ENCODE assay signal across 3 cellular contexts in the genomic region with DNA sequence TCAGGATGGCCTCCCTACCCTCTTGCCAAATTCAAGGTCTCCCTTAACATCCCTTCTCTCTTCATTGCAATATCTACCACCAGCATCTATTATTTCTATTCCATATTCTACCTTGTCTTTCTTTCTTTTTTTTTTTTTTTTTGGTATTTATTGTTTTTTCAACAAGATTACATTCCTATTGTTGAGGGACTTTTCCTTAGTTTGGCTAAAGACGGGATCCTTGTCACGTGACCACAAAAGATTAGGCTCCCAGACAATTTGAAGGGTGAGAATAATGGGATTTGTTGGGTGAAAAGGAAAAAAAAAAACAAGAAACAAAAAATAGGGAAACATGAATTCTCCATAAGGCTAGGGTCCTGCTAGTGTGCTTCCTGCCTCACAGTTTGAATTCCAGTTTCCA.
TF ChIP-seq lines count a peak whose summit lies in the region.

No MANE protein-coding gene starts in this region.

TF ChIP-seq in HepG2, 621 proteins besides CTCF, POLR2A, EP300 and RAD21:
- peak; percentile 85 for TF ChIP-seq RAD51 (IDR thresholded peaks at IDR 0.05; ENCODE audit: borderline replicate concordance)
- TF ChIP-seq HNRNPK (IDR thresholded peaks at IDR 0.05; ENCODE audit: low read depth, low read length, poor library complexity, severe bottlenecking) = no peak

TF ChIP-seq in GM12878, 131 proteins besides CTCF, POLR2A, EP300 and RAD21:
- TF ChIP-seq FOS (IDR thresholded peaks at IDR 0.05; ENCODE audit: borderline replicate concordance, extremely low read depth, insufficient read length) (no peak), RAD51 (IDR thresholded peaks at IDR 0.05) (peak; percentile 50; the same call in 1 of the 2 replicates)

TF ChIP-seq in K562, 482 proteins besides CTCF, POLR2A, EP300 and RAD21:
- TF ChIP-seq, protein P1, sequence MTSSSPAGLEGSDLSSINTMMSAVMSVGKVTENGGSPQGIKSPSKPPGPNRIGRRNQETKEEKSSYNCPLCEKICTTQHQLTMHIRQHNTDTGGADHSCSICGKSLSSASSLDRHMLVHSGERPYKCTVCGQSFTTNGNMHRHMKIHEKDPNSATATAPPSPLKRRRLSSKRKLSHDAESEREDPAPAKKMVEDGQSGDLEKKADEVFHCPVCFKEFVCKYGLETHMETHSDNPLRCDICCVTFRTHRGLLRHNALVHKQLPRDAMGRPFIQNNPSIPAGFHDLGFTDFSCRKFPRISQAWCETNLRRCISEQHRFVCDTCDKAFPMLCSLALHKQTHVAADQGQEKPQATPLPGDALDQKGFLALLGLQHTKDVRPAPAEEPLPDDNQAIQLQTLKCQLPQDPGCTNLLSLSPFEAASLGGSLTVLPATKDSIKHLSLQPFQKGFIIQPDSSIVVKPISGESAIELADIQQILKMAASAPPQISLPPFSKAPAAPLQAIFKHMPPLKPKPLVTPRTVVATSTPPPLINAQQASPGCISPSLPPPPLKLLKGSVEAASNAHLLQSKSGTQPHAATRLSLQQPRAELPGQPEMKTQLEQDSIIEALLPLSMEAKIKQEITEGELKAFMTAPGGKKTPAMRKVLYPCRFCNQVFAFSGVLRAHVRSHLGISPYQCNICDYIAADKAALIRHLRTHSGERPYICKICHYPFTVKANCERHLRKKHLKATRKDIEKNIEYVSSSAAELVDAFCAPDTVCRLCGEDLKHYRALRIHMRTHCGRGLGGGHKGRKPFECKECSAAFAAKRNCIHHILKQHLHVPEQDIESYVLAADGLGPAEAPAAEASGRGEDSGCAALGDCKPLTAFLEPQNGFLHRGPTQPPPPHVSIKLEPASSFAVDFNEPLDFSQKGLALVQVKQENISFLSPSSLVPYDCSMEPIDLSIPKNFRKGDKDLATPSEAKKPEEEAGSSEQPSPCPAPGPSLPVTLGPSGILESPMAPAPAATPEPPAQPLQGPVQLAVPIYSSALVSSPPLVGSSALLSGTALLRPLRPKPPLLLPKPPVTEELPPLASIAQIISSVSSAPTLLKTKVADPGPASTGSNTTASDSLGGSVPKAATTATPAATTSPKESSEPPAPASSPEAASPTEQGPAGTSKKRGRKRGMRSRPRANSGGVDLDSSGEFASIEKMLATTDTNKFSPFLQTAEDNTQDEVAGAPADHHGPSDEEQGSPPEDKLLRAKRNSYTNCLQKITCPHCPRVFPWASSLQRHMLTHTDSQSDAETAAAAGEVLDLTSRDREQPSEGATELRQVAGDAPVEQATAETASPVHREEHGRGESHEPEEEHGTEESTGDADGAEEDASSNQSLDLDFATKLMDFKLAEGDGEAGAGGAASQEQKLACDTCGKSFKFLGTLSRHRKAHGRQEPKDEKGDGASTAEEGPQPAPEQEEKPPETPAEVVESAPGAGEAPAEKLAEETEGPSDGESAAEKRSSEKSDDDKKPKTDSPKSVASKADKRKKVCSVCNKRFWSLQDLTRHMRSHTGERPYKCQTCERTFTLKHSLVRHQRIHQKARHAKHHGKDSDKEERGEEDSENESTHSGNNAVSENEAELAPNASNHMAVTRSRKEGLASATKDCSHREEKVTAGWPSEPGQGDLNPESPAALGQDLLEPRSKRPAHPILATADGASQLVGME (CRISPR knock-in tag; IDR thresholded peaks at IDR 0.05) = no peak
- TF ChIP-seq, protein P2, sequence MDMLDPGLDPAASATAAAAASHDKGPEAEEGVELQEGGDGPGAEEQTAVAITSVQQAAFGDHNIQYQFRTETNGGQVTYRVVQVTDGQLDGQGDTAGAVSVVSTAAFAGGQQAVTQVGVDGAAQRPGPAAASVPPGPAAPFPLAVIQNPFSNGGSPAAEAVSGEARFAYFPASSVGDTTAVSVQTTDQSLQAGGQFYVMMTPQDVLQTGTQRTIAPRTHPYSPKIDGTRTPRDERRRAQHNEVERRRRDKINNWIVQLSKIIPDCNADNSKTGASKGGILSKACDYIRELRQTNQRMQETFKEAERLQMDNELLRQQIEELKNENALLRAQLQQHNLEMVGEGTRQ (CRISPR knock-in tag; IDR thresholded peaks at IDR 0.05) = peak; percentile 49
- TF ChIP-seq, protein P3, sequence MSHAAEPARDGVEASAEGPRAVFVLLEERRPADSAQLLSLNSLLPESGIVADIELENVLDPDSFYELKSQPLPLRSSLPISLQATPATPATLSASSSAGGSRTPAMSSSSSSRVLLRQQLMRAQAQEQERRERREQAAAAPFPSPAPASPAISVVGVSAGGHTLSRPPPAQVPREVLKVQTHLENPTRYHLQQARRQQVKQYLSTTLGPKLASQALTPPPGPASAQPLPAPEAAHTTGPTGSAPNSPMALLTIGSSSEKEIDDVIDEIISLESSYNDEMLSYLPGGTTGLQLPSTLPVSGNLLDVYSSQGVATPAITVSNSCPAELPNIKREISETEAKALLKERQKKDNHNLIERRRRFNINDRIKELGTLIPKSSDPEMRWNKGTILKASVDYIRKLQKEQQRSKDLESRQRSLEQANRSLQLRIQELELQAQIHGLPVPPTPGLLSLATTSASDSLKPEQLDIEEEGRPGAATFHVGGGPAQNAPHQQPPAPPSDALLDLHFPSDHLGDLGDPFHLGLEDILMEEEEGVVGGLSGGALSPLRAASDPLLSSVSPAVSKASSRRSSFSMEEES (CRISPR knock-in tag; IDR thresholded peaks at IDR 0.05) = peak; percentile 63
- TF ChIP-seq RCOR1 (IDR thresholded peaks at IDR 0.05; ENCODE audit: borderline replicate concordance in 1 of 2, low read depth in 2 of 2, low read length in 2 of 2) (no peak), TAF15 (IDR thresholded peaks at IDR 0.05; ENCODE audit: low read depth, low read length) (no peak), CBFA2T2 (conservative IDR thresholded peaks at IDR 0.05) (0 out of 2 replicates have a peak, but pooled peaks have one; percentile 33), PURB (CRISPR knock-in tag; IDR thresholded peaks at IDR 0.05; ENCODE audit: low read depth) (no peak), RAD51 (IDR thresholded peaks at IDR 0.05; ENCODE audit: borderline replicate concordance, low read depth) (peak; percentile 77; the same call in 1 of the 2 replicates), TAF7 (tag; IDR thresholded peaks at IDR 0.05) (no peak), NFYB (IDR thresholded peaks at IDR 0.05; ENCODE audit: extremely low read depth, insufficient read length) (no peak), PTRF (tag; IDR thresholded peaks at IDR 0.05) (no peak), ETV6 (IDR thresholded peaks at IDR 0.05; ENCODE audit: borderline replicate concordance in 1 of 2, low read depth in 2 of 2, low read length in 1 of 2) (no peak), ETV6 (CRISPR knock-in tag; IDR thresholded peaks at IDR 0.05; ENCODE audit: borderline replicate concordance) (no peak), NCOA1 (IDR thresholded peaks at IDR 0.05; ENCODE audit: low read depth) (no peak), CBX3 (IDR thresholded peaks at IDR 0.05; ENCODE audit: borderline replicate concordance in 1 of 2, low read length in 2 of 2) (no peak), RHOXF2B (CRISPR knock-in tag; conservative IDR thresholded peaks at IDR 0.05) (no peak), ZNF778 (CRISPR knock-in tag; IDR thresholded peaks at IDR 0.05) (no peak), KLF1 (tag; IDR thresholded peaks at IDR 0.05) (no peak), BACH1 (tag; IDR thresholded peaks at IDR 0.05) (no peak), HDAC8 (tag; IDR thresholded peaks at IDR 0.05) (no peak), MYBL2 (IDR thresholded peaks at IDR 0.05; ENCODE audit: low read depth) (no peak), MYBL2 (CRISPR knock-in tag; IDR thresholded peaks at IDR 0.05; ENCODE audit: borderline replicate concordance) (no peak)
- TF ChIP-seq, protein P4, sequence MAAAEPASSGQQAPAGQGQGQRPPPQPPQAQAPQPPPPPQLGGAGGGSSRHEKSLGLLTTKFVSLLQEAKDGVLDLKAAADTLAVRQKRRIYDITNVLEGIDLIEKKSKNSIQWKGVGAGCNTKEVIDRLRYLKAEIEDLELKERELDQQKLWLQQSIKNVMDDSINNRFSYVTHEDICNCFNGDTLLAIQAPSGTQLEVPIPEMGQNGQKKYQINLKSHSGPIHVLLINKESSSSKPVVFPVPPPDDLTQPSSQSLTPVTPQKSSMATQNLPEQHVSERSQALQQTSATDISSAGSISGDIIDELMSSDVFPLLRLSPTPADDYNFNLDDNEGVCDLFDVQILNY (CRISPR knock-in tag; IDR thresholded peaks at IDR 0.05) = no peak
- TF ChIP-seq, protein P5, sequence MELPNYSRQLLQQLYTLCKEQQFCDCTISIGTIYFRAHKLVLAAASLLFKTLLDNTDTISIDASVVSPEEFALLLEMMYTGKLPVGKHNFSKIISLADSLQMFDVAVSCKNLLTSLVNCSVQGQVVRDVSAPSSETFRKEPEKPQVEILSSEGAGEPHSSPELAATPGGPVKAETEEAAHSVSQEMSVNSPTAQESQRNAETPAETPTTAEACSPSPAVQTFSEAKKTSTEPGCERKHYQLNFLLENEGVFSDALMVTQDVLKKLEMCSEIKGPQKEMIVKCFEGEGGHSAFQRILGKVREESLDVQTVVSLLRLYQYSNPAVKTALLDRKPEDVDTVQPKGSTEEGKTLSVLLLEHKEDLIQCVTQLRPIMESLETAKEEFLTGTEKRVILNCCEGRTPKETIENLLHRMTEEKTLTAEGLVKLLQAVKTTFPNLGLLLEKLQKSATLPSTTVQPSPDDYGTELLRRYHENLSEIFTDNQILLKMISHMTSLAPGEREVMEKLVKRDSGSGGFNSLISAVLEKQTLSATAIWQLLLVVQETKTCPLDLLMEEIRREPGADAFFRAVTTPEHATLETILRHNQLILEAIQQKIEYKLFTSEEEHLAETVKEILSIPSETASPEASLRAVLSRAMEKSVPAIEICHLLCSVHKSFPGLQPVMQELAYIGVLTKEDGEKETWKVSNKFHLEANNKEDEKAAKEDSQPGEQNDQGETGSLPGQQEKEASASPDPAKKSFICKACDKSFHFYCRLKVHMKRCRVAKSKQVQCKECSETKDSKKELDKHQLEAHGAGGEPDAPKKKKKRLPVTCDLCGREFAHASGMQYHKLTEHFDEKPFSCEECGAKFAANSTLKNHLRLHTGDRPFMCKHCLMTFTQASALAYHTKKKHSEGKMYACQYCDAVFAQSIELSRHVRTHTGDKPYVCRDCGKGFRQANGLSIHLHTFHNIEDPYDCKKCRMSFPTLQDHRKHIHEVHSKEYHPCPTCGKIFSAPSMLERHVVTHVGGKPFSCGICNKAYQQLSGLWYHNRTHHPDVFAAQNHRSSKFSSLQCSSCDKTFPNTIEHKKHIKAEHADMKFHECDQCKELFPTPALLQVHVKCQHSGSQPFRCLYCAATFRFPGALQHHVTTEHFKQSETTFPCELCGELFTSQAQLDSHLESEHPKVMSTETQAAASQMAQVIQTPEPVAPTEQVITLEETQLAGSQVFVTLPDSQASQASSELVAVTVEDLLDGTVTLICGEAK (IDR thresholded peaks at IDR 0.05) = peak; percentile 56
- TF ChIP-seq, protein P5 (CRISPR knock-in tag; IDR thresholded peaks at IDR 0.05) = no peak
- TF ChIP-seq, protein P6, sequence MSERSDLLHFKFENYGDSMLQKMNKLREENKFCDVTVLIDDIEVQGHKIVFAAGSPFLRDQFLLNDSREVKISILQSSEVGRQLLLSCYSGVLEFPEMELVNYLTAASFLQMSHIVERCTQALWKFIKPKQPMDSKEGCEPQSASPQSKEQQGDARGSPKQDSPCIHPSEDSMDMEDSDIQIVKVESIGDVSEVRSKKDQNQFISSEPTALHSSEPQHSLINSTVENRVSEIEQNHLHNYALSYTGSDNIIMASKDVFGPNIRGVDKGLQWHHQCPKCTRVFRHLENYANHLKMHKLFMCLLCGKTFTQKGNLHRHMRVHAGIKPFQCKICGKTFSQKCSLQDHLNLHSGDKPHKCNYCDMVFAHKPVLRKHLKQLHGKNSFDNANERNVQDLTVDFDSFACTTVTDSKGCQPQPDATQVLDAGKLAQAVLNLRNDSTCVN (CRISPR knock-in tag; IDR thresholded peaks at IDR 0.05) = no peak
